9 cellular contexts compared by ENCODE assay signal in the genomic region with DNA sequence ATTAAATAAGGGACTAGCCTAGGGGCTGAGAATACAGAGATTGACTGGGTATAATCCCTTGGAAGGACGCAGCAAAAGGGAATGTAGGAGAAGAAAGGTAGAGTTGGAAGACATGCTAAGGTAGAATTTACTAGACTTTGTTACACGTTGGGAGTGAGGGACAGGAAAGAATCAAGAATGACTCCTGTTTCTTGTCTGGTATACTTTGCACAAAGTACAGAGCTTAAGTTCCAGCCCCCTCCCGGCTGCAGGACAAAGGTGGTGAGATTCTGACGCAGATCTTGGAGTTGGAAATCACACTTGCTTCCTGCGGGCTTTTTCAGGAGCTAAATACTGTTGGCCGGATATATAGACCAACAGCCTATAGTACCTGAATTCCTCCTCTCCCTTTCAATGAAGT. TPM values are rescaled to one million over a fixed set of nuclear protein-coding genes. Genes with fewer than 3 reads are reported as not detected.
DNase-seq lines count a peak whose midpoint lies in the region; ATAC-seq and TF ChIP-seq lines count a peak whose summit lies in the region.
"Had no signal": no experiment of that assay in that cellular context is flagged by ENCODE, and none has a peak within 500 bp of the region (broad histone marks: within the 10 kb centered on the region; RNA-seq: fewer than 3 reads in every experiment).

No MANE protein-coding gene starts in this region.

- H3K27ac Mint-ChIP-seq in GM23338 (no peak overlapping the region), T-cell (peak overlapping the region; percentile 55 to 78)

- peak overlapping the region; percentile 91 for H3K4me2 ChIP-seq in GM23338

- H3K27ac ChIP-seq in GM23338 (ENCODE audit: low read depth) (no peak overlapping the region), sigmoid colon (peak overlapping the region in 3 of 4 donors; percentile 75 to 82 (median 81))

- peak overlapping the region; percentile 100 for H2AFZ ChIP-seq in GM23338

- H3K4me1 ChIP-seq in GM23338 (ENCODE audit: insufficient read depth) (peaks cover 7% of the 10 kb centered on the region; the same call in 1 of the 2 replicates), sigmoid colon (peaks cover 0 to 12% (median 8%) of the 10 kb centered on the region in 4 donors)

- TF ChIP-seq CTCF in GM23338 (conservative IDR thresholded peaks at IDR 0.05; ENCODE audit: low read depth in 2 of 2) = no peak
- no peak for TF ChIP-seq CTCF in fibroblast of pulmonary artery (IDR thresholded peaks at IDR 0.05; ENCODE audit: low read length, missing control alignments)
- no peak for TF ChIP-seq CTCF in sigmoid colon (IDR thresholded peaks at IDR 0.05)

- H3F3A ChIP-seq in GM23338 (replicated peaks; ENCODE audit: low read depth) = peaks cover 10% of the 10 kb centered on the region; the same call in 1 of the 2 replicates

- H3K9me3 Mint-ChIP-seq in GM23338 (peaks cover 13% of the 10 kb centered on the region; the same call in 1 of the 3 replicates), T-cell (no peaks in the 10 kb centered on the region)

- CTCF ChIA-PET in T-cell (lab: Charles Lee) = interaction anchor here in 1 of 2 donors (0.7 kb wide), 1 partner anchor 1387 kb away, joined by 3 read pairs; no protein-coding TSS in a partner anchor

- 0 out of 2 replicates have a peak, but pooled peaks cover 4% of the 10 kb centered on the region for H3K9me2 ChIP-seq in GM23338 (ENCODE audit: insufficient read depth)

- H3K4me1 Mint-ChIP-seq in GM23338 (peaks cover 11% of the 10 kb centered on the region), T-cell (peaks cover 27 to 30% (median 28%) of the 10 kb centered on the region in 3 donors)

- peak overlapping the region; percentile 86 for H3K4me3 Mint-ChIP-seq in GM23338
- H3K4me3 Mint-ChIP-seq in T-cell = peak overlapping the region; percentile 83 to 94 (median 84)

- intact Hi-C loops in sigmoid colon (cut with DNase I) = no loop called here

- H3K79me2 ChIP-seq in GM23338 (replicated peaks; ENCODE audit: insufficient read depth) = no peaks in the 10 kb centered on the region

- no peaks in the 10 kb centered on the region for H3K36me3 Mint-ChIP-seq in GM23338 (ENCODE audit: low read depth)
- H3K36me3 Mint-ChIP-seq in T-cell = no peaks in the 10 kb centered on the region

- H3K36me3 ChIP-seq in GM23338 (ENCODE audit: insufficient read depth) (no peaks in the 10 kb centered on the region), sigmoid colon (no peaks in the 10 kb centered on the region)

- POLR2A ChIA-PET in T-cell (lab: Charles Lee) = interaction anchor here in 1 of 2 donors (0.6 kb wide), 1 partner anchor 314 kb away, joined by 4 read pairs; no protein-coding TSS in a partner anchor

- peak overlapping the region; percentile 67 for H3K4me3 ChIP-seq in GM23338
- peak overlapping the region; percentile 86 for H3K4me3 ChIP-seq in fibroblast of pulmonary artery (replicated peaks; ENCODE audit: low read depth, low read length)
- H3K4me3 ChIP-seq in sigmoid colon = peak overlapping the region; percentile 64 to 89 (median 78)

- H3K27me3 ChIP-seq in GM23338 (ENCODE audit: insufficient read depth) (peaks cover 20% of the 10 kb centered on the region), sigmoid colon (no peaks in the 10 kb centered on the region)

- no peaks in the 10 kb centered on the region for H4K20me1 ChIP-seq in GM23338 (replicated peaks; ENCODE audit: insufficient read depth)

- peaks cover 14% of the 10 kb centered on the region for H3K27me3 Mint-ChIP-seq in GM23338 (ENCODE audit: insufficient read depth, low read depth, poor library complexity)
- peaks cover 0 to 4% of the 10 kb centered on the region in 2 donors for H3K27me3 Mint-ChIP-seq in T-cell

- no peak for TF ChIP-seq EP300 in sigmoid colon (IDR thresholded peaks at IDR 0.05)

- no peaks in the 10 kb centered on the region for H3K9me3 ChIP-seq in sigmoid colon

- no peak for DNase-seq in GM23338 (ENCODE audit: low spot score)
- DNase-seq in T-cell = no peak
- no peak for DNase-seq in fibroblast of pulmonary artery (ENCODE audit: low read depth)
- DNase-seq in sigmoid colon = no peak
- no peak for DNase-seq in OCI-M1 (lab: John Stamatoyannopoulos, UW)
- no peak for DNase-seq in mucosa of gallbladder (ENCODE audit: low spot score)
- no peak for DNase-seq in GDM1 (lab: John Stamatoyannopoulos, UW)
- DNase-seq: stimulated activated CD4-positive, alpha-beta T cell treated with anti-CD3 and anti-CD28 coated beads, Interleukin-4, amount 100 ng/mL, for 24 hours had no signal

- 13 to 38% methylated on average over 6 of the region's 6 CpGs for WGBS in sigmoid colon, 2 donors

- no peak for TF ChIP-seq POLR2A in sigmoid colon (IDR thresholded peaks at IDR 0.05)

- ATAC-seq in GM23338 (no peak), T-cell (replicated peaks in 1 of 4) (no peak), HG02840 (IDR thresholded peaks at IDR 0.05; ENCODE audit: low FRiP score, unreplicated experiment) (no peak)

TF ChIP-seq in GM23338, 12 proteins besides CTCF, POLR2A, EP300 and RAD21 (continues in another document):
- TF ChIP-seq EZH2phosphoT487 (IDR thresholded peaks at IDR 0.05; ENCODE audit: unreplicated experiment) (no peak), JUNB (IDR thresholded peaks at IDR 0.05; ENCODE audit: unreplicated experiment) (no peak)

RNA-seq across cellular contexts. Expression of gene HYKK, which starts 0.9 kb away (rescaled TPM):
- 5.0 and 5.5 TPM in 2 replicates for total RNA-seq in GM23338 (2014; rRNA removed; shearing (Covaris generic))
- polyA plus RNA-seq in GM23338 (2016; fragmentation: Nextera tagmentation; extraction: Ambion mirVana) (2.9 and 4.0 TPM in 2 replicates), sigmoid colon (1 to 10 TPM; 4.0 to 7.2 (median 4.9) TPM)
- total RNA-seq in T-cell (1 to 10 TPM; 1.7 to 4.6 (median 4.0) TPM), sigmoid colon (10 to 100 TPM in 3 of 4 donors, 1 to 10 TPM in 1; 9.1 to 17.8 (median 15.0) TPM), mucosa of gallbladder (5.9 TPM)

RNA-seq across cellular contexts. Expression of gene PSMA4, which starts 32.0 kb away (rescaled TPM):
- 301 and 322 TPM in 2 replicates for total RNA-seq in GM23338 (2014; rRNA removed; shearing (Covaris generic))
- polyA plus RNA-seq in GM23338 (2016; fragmentation: Nextera tagmentation; extraction: Ambion mirVana) = 466 and 552 TPM in 2 replicates
- total RNA-seq in T-cell = 10 to 100 TPM; 54.5 to 87.0 (median 80.7) TPM
- 100 to 1,000 TPM in 3 of 4 donors, 10 to 100 TPM in 1; 90.8 to 173 (median 157) TPM for total RNA-seq in sigmoid colon
- polyA plus RNA-seq in sigmoid colon = 100 to 1,000 TPM; 249 to 390 (median 269) TPM
- 106 TPM for total RNA-seq in mucosa of gallbladder

RNA-seq across cellular contexts. Expression of gene CHRNA5, which starts 57.0 kb away (rescaled TPM):
- total RNA-seq in GM23338 (2014; rRNA removed; shearing (Covaris generic)) = 19.6 and 26.2 TPM in 2 replicates
- polyA plus RNA-seq in GM23338 (2016; fragmentation: Nextera tagmentation; extraction: Ambion mirVana) = 23.3 and 29.3 TPM in 2 replicates
- 1 to 10 TPM in 1 of 5 donors, under 1 TPM in 4; 0.37 to 1.1 (median 0.57) TPM for total RNA-seq in T-cell
- 1 to 10 TPM; 1.2 to 3.0 (median 1.7) TPM for total RNA-seq in sigmoid colon
- polyA plus RNA-seq in sigmoid colon = 1 to 10 TPM in 2 of 3 donors, under 1 TPM in 1; 0.92 to 3.8 (median 1.8) TPM
- total RNA-seq in mucosa of gallbladder = 20.3 TPM
